6 cellular contexts compared by ENCODE assay signal in genomic region chr1:113478427-113479195, GRCh38.
DNase-seq lines count a peak whose midpoint lies in the region; ATAC-seq and TF ChIP-seq lines count a peak whose summit lies in the region.
"Not testable (repeated sequence)": the region's sequence is repeated elsewhere in the genome, so short reads cannot be mapped to it uniquely, and the experiment has no call there.

No MANE protein-coding gene starts in this region.

- POLR2A ChIA-PET in WTC11 (lab: Charles Lee): interaction anchor here (1.1 kb wide), 1 partner anchor 58 kb away, joined by 3 read pairs; no protein-coding TSS in a partner anchor

- not testable (repeated sequence) for H3K4me3 Mint-ChIP-seq in WTC11

- peaks cover 0 to 13% (median 7%) of the 10 kb centered on the region in 4 donors for H3K4me1 ChIP-seq in liver (ENCODE audit: control insufficient read depth in 4 of 4, insufficient read depth in 4 of 4, low read length in 3 of 4)
- not testable (repeated sequence) for H3K4me1 ChIP-seq in neuronal stem cell (ENCODE audit: control insufficient read depth in 2 of 2, insufficient read depth in 1 of 2, low read depth in 1 of 2, low read length in 2 of 2)

- H4K8ac ChIP-seq in neuronal stem cell (ENCODE audit: low read depth, low read length): not testable (repeated sequence)

- peaks cover 19% of the 10 kb centered on the region for H3K36me3 Mint-ChIP-seq in WTC11

- not testable (repeated sequence) for H3K9ac ChIP-seq in liver (ENCODE audit: low read depth in 1 of 2, low read length in 2 of 2); neuronal stem cell (ENCODE audit: low read depth, low read length, poor library complexity)

- H3K27me3 Mint-ChIP-seq in WTC11 (ENCODE audit: low read depth): not testable (repeated sequence)

- H3K18ac ChIP-seq in neuronal stem cell (ENCODE audit: low read length): not testable (repeated sequence)

- H3K9me3 ChIP-seq in liver (ENCODE audit: control insufficient read depth in 4 of 4, low read length in 3 of 4): not testable (repeated sequence)
- peaks cover 7 to 13% of the 10 kb centered on the region in 2 donors for H3K9me3 ChIP-seq in neuronal stem cell (replicated peaks in 1 of 2; ENCODE audit: control insufficient read depth in 2 of 2, insufficient read depth in 1 of 2, low read depth in 1 of 2, low read length in 2 of 2)

- not testable (repeated sequence) for H2BK12ac ChIP-seq in neuronal stem cell (ENCODE audit: low read length)

- not testable (repeated sequence) for TF ChIP-seq CTCF in WTC11 (IDR thresholded peaks at IDR 0.05); liver (IDR thresholded peaks at IDR 0.05; ENCODE audit: low read depth, low read length, missing input control)

- CTCF ChIA-PET in WTC11 (lab: Charles Lee): not testable (repeated sequence)

- H2BK15ac ChIP-seq in neuronal stem cell (ENCODE audit: low read length): not testable (repeated sequence)

- H3K14ac ChIP-seq in neuronal stem cell (ENCODE audit: low read length): not testable (repeated sequence)

- not testable (repeated sequence) for H3K27ac ChIP-seq in liver (ENCODE audit: low read depth in 1 of 2, low read length in 2 of 2); neuronal stem cell (replicated peaks; ENCODE audit: low read length)

- H3K9me3 Mint-ChIP-seq in WTC11: peaks cover 39% of the 10 kb centered on the region

- not testable (repeated sequence) for H2AFZ ChIP-seq in neuronal stem cell (ENCODE audit: low read length)

- not testable (repeated sequence) for H2BK5ac ChIP-seq in neuronal stem cell (ENCODE audit: low read length)

- WGBS in liver: 54% methylated on average over 10 of the region's 10 CpGs
- WGBS in neuronal stem cell (ENCODE audit: extremely low coverage in 2 of 2, insufficient read length in 2 of 2, insufficient replicate concordance in 1 of 2), 2 donors: no CpG with 5 or more reads among the region's 10 CpGs

- H3K4me3 ChIP-seq in liver (ENCODE audit: low read depth in 1 of 3, low read length in 3 of 3): not testable (repeated sequence)
- H3K4me3 ChIP-seq in neuronal stem cell (ENCODE audit: low read length in 2 of 2): peak overlapping the region in 1 of 2 donors; percentile 60

- H3K4me2 ChIP-seq in neuronal stem cell (ENCODE audit: insufficient read depth, low read length, poor library complexity, severe bottlenecking): peak overlapping the region; percentile 11

- not testable (repeated sequence) for H3K4ac ChIP-seq in neuronal stem cell (ENCODE audit: low read length)

- intact Hi-C loops in posterior vena cava (cut with DNase I): not testable (repeated sequence)

- not testable (repeated sequence) for H2AK5ac ChIP-seq in neuronal stem cell (ENCODE audit: low read depth, low read length)

- ATAC-seq in WTC11, left lobe of liver: not testable (repeated sequence)

- not testable (repeated sequence) for H3K27ac Mint-ChIP-seq in WTC11

- not testable (repeated sequence) for H3K36me3 ChIP-seq in liver (ENCODE audit: control insufficient read depth in 4 of 4, insufficient read depth in 3 of 4, low read depth in 1 of 4, low read length in 3 of 4); neuronal stem cell (replicated peaks in 1 of 2; ENCODE audit: control insufficient read depth in 2 of 2, insufficient read depth in 2 of 2, low read length in 2 of 2)

- H3K79me1 ChIP-seq in neuronal stem cell (ENCODE audit: low read depth, low read length): not testable (repeated sequence)

- H4K91ac ChIP-seq in neuronal stem cell (ENCODE audit: low read depth, low read length, poor library complexity): not testable (repeated sequence)

- TF ChIP-seq RAD21 in liver (IDR thresholded peaks at IDR 0.05): peak; percentile 44 to 54

- peak; percentile 2 for DNase-seq in ELF-1 (ENCODE audit: low read depth, low spot score)
- not testable (repeated sequence) for DNase-seq in WTC11 (ENCODE audit: low spot score); neuronal stem cell (ENCODE audit: low spot score)
- DNase-seq in left lobe of liver (ENCODE audit: low spot score): peak; percentile 64
- peak; percentile 34 for DNase-seq in posterior vena cava (ENCODE audit: low spot score)

- H3K4me1 Mint-ChIP-seq in WTC11: not testable (repeated sequence)

- H3K23ac ChIP-seq in neuronal stem cell (ENCODE audit: low read depth, low read length, poor library complexity): not testable (repeated sequence)

- H2BK120ac ChIP-seq in neuronal stem cell (ENCODE audit: low read depth, low read length): not testable (repeated sequence)

- not testable (repeated sequence) for H3K27me3 ChIP-seq in liver (ENCODE audit: control insufficient read depth in 4 of 4, insufficient read depth in 4 of 4, low read length in 3 of 4); neuronal stem cell (ENCODE audit: control insufficient read depth in 3 of 3, insufficient read depth in 3 of 3, low read depth in 1 of 3, low read length in 3 of 3)

TF ChIP-seq in WTC11, 78 proteins besides CTCF, POLR2A, EP300 and RAD21:
- TF ChIP-seq GABPB1 (CRISPR knock-in tag; IDR thresholded peaks at IDR 0.05): peak; percentile 20; the same call in 1 of the 2 replicates

TF ChIP-seq in liver, 16 proteins besides CTCF, POLR2A, EP300 and RAD21:
- peak; percentile 34 to 46 for TF ChIP-seq HNF4A (conservative IDR thresholded peaks at IDR 0.05)
- peak; percentile 31 to 39 for TF ChIP-seq RXRA (IDR thresholded peaks at IDR 0.05)
- peak; percentile 30 for TF ChIP-seq YY1 (IDR thresholded peaks at IDR 0.05)
